1 cellular context compared by ENCODE assay signal in the genomic region with DNA sequence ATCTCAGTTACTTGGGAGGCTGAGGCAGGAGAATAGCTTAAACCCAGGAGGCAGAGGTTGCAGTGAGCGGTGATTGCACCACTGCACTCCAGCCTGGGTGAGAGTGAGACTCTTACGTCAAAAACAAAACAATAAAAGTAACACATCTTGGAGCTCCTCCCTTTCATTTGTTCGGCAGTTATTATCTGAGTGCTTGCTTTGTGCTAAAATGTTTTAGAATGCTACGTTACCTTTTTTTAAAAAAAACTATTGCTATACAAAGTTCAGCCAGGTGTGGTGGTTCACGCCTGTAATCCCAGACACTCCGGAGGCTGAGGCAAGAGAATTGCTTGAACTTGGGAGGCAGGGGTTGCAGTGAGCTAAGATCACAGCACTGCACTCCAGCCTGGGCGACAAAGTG.
A peak's percentile ranks its signal among the peaks of the same experiment; 100 is the strongest.
TF ChIP-seq lines count a peak whose summit lies in the region.

No MANE protein-coding gene starts in this region.

TF ChIP-seq in HepG2, 621 proteins besides CTCF, POLR2A, EP300 and RAD21:
- 0 out of 2 replicates have a peak, but pooled peaks have one; percentile 17 for TF ChIP-seq PITX1 (CRISPR knock-in tag; IDR thresholded peaks at IDR 0.05)
- TF ChIP-seq TEAD3 (CRISPR knock-in tag; optimal IDR thresholded peaks at IDR 0.05; ENCODE audit: borderline replicate concordance) = no peak
- TF ChIP-seq, protein P1, sequence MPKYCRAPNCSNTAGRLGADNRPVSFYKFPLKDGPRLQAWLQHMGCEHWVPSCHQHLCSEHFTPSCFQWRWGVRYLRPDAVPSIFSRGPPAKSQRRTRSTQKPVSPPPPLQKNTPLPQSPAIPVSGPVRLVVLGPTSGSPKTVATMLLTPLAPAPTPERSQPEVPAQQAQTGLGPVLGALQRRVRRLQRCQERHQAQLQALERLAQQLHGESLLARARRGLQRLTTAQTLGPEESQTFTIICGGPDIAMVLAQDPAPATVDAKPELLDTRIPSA (CRISPR knock-in tag; IDR thresholded peaks at IDR 0.05; ENCODE audit: borderline replicate concordance) = no peak
